28 cellular contexts compared by ENCODE assay signal in genomic region chr1:94118013-94118412, GRCh38. TPM values are rescaled to one million over a fixed set of nuclear protein-coding genes. Genes with fewer than 3 reads are reported as not detected.
DNase-seq lines count a peak whose midpoint lies in the region; ATAC-seq, FAIRE-seq and TF ChIP-seq lines count a peak whose summit lies in the region.
"Had no signal": no experiment of that assay in that cellular context is flagged by ENCODE, and none has a peak within 500 bp of the region (broad histone marks: within the 10 kb centered on the region; RNA-seq: fewer than 3 reads in every experiment).

No MANE protein-coding gene starts in this region.

- no peaks in the 10 kb centered on the region for H4K20me1 ChIP-seq in H9 (ENCODE audit: control insufficient read depth, insufficient read depth, insufficient read length)

- no peak overlapping the region for H4K5ac ChIP-seq in H9 (ENCODE audit: insufficient read length, low read depth, low read length)

- TF ChIP-seq CTCF in A549 (IDR thresholded peaks at IDR 0.05) (no peak), fibroblast of mammary gland (conservative IDR thresholded peaks at IDR 0.05; ENCODE audit: control insufficient read depth, insufficient read depth, low read depth, low read length) (no peak), osteocyte (IDR thresholded peaks at IDR 0.05) (no peak), H9 (conservative IDR thresholded peaks at IDR 0.05) (no peak)

- H2BK5ac ChIP-seq in H9 (ENCODE audit: insufficient read length, low read length), result no peak overlapping the region

- CTCF ChIA-PET in A549 (lab: Yijun Ruan, JAX), result interaction anchor here (0.8 kb wide), 1 partner anchor 63 kb away, joined by 4 read pairs; no protein-coding TSS in a partner anchor

- no peak overlapping the region for H2BK120ac ChIP-seq in H9 (ENCODE audit: low read depth, low read length, poor library complexity, severe bottlenecking)

- H3K9me3 Mint-ChIP-seq in osteocyte (ENCODE audit: unreplicated experiment) (no peaks in the 10 kb centered on the region), H9 (peaks cover 3 to 4% of the 10 kb centered on the region in 2 experiments; a peak in 3 of 5 replicates)
- H3K9me3 Mint-ChIP-seq: activated T-cell treated with anti-CD3 and anti-CD28 coated beads, Interleukin-2, amount 50 U/mL, for 72 hours; central memory CD8-positive, alpha-beta T cell; T-helper 2 cell treated with Interferon-gamma antibody and Interleukin-4, amounts not matched to agents 5 μg/mL and 100 μg/mL, for 36 hours had no signal

- H2BK12ac ChIP-seq in H9 (ENCODE audit: insufficient read length, low read depth, low read length), result no peak overlapping the region

- H3K4me2 ChIP-seq in A549 (peak overlapping the region; percentile 10; the same call in 1 of the 3 replicates), H9 (ENCODE audit: insufficient read depth, insufficient read length, low read length) (no peak overlapping the region)

- H3T11ph ChIP-seq in H9 (ENCODE audit: low read length), result no peak overlapping the region

- H3K27ac Mint-ChIP-seq in osteocyte (ENCODE audit: unreplicated experiment) (peak overlapping the region; percentile 98), H9 (no peak overlapping the region)
- H3K27ac Mint-ChIP-seq: activated T-cell treated with anti-CD3 and anti-CD28 coated beads, Interleukin-2, amount 50 U/mL, for 72 hours; T-helper 2 cell treated with Interferon-gamma antibody and Interleukin-4, amounts not matched to agents 5 μg/mL and 100 μg/mL, for 36 hours had no signal

- H3K79me2 ChIP-seq in H9 (ENCODE audit: insufficient read depth, low read length), result no peaks in the 10 kb centered on the region

- no peak overlapping the region for H4K91ac ChIP-seq in H9 (ENCODE audit: insufficient read length, low read depth, low read length)

- no peaks in the 10 kb centered on the region for H3K23me2 ChIP-seq in H9 (ENCODE audit: insufficient read length, low read depth, low read length, poor library complexity, severe bottlenecking)

- POLR2A ChIA-PET in A549 (lab: Yijun Ruan, JAX), result no interaction called here

- H3K4me3 ChIP-seq in A549 (no peak overlapping the region), fibroblast of mammary gland (ENCODE audit: control insufficient read depth, low read depth, low read length) (no peak overlapping the region)
- H3K4me3 ChIP-seq: ascending aorta, dorsolateral prefrontal cortex, GM12878, left lung had no signal

- H3K9me3 ChIP-seq in A549 (no peaks in the 10 kb centered on the region), H9 (ENCODE audit: control insufficient read depth, low read depth, low read length) (no peaks in the 10 kb centered on the region)
- H3K9me3 ChIP-seq: ascending aorta, left lung had no signal

- FAIRE-seq in A549 (lab: Jason Lieb, UNC), result no peak
- FAIRE-seq: GM12878 had no signal

- no peaks in the 10 kb centered on the region for H3K79me1 ChIP-seq in H9 (ENCODE audit: insufficient read depth, low read depth, low read length, poor library complexity, severe bottlenecking)

- peaks cover 2% of the 10 kb centered on the region for H3K36me3 Mint-ChIP-seq in osteocyte (ENCODE audit: unreplicated experiment)
- peaks cover 0 to 3% (median 0%) of the 10 kb centered on the region in 3 experiments; a peak in 2 of 7 replicates for H3K36me3 Mint-ChIP-seq in H9 (ENCODE audit: insufficient read depth in 1 of 3, low read depth in 3 of 3)

- peaks cover 71% of the 10 kb centered on the region for H3K4me1 Mint-ChIP-seq in osteocyte (ENCODE audit: unreplicated experiment)
- peaks cover 67 to 68% of the 10 kb centered on the region in 2 experiments for H3K4me1 Mint-ChIP-seq in H9
- H3K4me1 Mint-ChIP-seq: central memory CD8-positive, alpha-beta T cell had no signal

- H3K14ac ChIP-seq in H9 (ENCODE audit: insufficient read depth, low read length), result no peak overlapping the region

- peak in 1 of 2 experiments; percentile 28 for DNase-seq in A549 (ENCODE audit: low read depth in 1 of 2, low spot score in 1 of 2)
- peak; percentile 16 for DNase-seq in NCI-H226
- peak; percentile 24 for DNase-seq in fibroblast of mammary gland (ENCODE audit: low read depth)
- no peak for DNase-seq in osteocyte (ENCODE audit: extremely low spot score, unreplicated experiment)
- DNase-seq in H9, result no peak
- DNase-seq in NCI-H2196 (lab: John Stamatoyannopoulos, UW; ENCODE audit: unreplicated experiment), result no peak
- DNase-seq: activated CD4-positive, alpha-beta T cell treated with anti-CD3 and anti-CD28 coated beads for 48 hours; activated naive CD4-positive, alpha-beta T cell treated with anti-CD3 and anti-CD28 coated beads, Interleukin-2, amount 50 U/mL, for 16 hours; activated T-cell treated with anti-CD3 and anti-CD28 coated beads, Interleukin-2, amount 50 U/mL, for 72 hours; COR-L47; DMS79; IMR-90; left lung; NCI-H1092; NCI-H2029; NCI-H345; NCI-H774; posterior cingulate gyrus had no signal

- no peaks in the 10 kb centered on the region for H3K27me3 Mint-ChIP-seq in osteocyte (ENCODE audit: unreplicated experiment)
- peaks cover 71% of the 10 kb centered on the region for H3K27me3 Mint-ChIP-seq in H9 (ENCODE audit: low read depth)

- H3K23ac ChIP-seq in H9 (ENCODE audit: insufficient read length, low read depth, low read length), result no peak overlapping the region

- no peak overlapping the region for H2AFZ ChIP-seq in H9 (ENCODE audit: low read length)

- peaks cover 8% of the 10 kb centered on the region; the same call in 1 of the 2 replicates for H3K27me3 ChIP-seq in H9 (ENCODE audit: insufficient read depth, low read length)
- H3K27me3 ChIP-seq: ascending aorta had no signal

- 68% methylated on average over 7 of the region's 7 CpGs for WGBS in A549 (ENCODE audit: missing lambda C conversion rate)
- WGBS in H9 (ENCODE audit: extremely low coverage, insufficient read length, low lambda C conversion rate), result no CpG with 5 or more reads among the region's 7 CpGs

- H3K27ac ChIP-seq in A549 (peak overlapping the region in 1 of 2 experiments; percentile 49; a peak in 3 of 6 replicates), H9 (ENCODE audit: insufficient read length, low read depth, low read length) (no peak overlapping the region)
- H3K27ac ChIP-seq: ascending aorta, left lung had no signal

- H3K4me1 ChIP-seq in A549 (peaks cover 19% of the 10 kb centered on the region; the same call in 2 of the 3 replicates), H9 (ENCODE audit: insufficient read depth, low read length) (peaks cover 24% of the 10 kb centered on the region)
- H3K4me1 ChIP-seq: ascending aorta, left lung had no signal

- no peak for TF ChIP-seq EP300 in A549 (IDR thresholded peaks at IDR 0.05)

- no peak overlapping the region for H4K8ac ChIP-seq in H9 (replicated peaks; ENCODE audit: insufficient read length, low read depth, low read length)

- no peak for TF ChIP-seq POLR2A in A549 (IDR thresholded peaks at IDR 0.05; ENCODE audit: low read length)

- no peak overlapping the region for H3K9ac ChIP-seq in H9 (ENCODE audit: extremely low read depth, insufficient read length, low read length)

- H2BK15ac ChIP-seq in H9 (ENCODE audit: low read depth, low read length), result no peak overlapping the region

- no peak overlapping the region for H2BK20ac ChIP-seq in H9 (ENCODE audit: low read depth, low read length, poor library complexity, severe bottlenecking)

- no peak for TF ChIP-seq RAD21 in A549 (conservative IDR thresholded peaks at IDR 0.05 in 1 of 2, IDR thresholded peaks at IDR 0.05 in 1 of 2)

- H3K4ac ChIP-seq in H9 (ENCODE audit: low read depth, low read length), result no peak overlapping the region

- H3K56ac ChIP-seq in H9 (ENCODE audit: insufficient read length, low read depth, low read length), result no peak overlapping the region

- H3K18ac ChIP-seq in H9 (ENCODE audit: insufficient read length, low read depth, low read length), result no peak overlapping the region

- H3K4me3 Mint-ChIP-seq in osteocyte (ENCODE audit: unreplicated experiment) (no peak overlapping the region), H9 (no peak overlapping the region)
- H3K4me3 Mint-ChIP-seq: activated T-cell treated with anti-CD3 and anti-CD28 coated beads, Interleukin-2, amount 50 U/mL, for 72 hours; central memory CD8-positive, alpha-beta T cell; T-helper 2 cell treated with Interferon-gamma antibody and Interleukin-4, amounts not matched to agents 5 μg/mL and 100 μg/mL, for 36 hours had no signal

- ATAC-seq in A549 (no peak; a peak in 1 of 6 replicates), GM21381 (IDR thresholded peaks at IDR 0.05; ENCODE audit: unreplicated experiment) (no peak), GM21619 (IDR thresholded peaks at IDR 0.05; ENCODE audit: unreplicated experiment) (no peak)
- ATAC-seq: activated T-cell treated with anti-CD3 and anti-CD28 coated beads, Interleukin-2, amount 50 U/mL, for 72 hours; GM12878; left lung had no signal

- no peak overlapping the region for H2AK5ac ChIP-seq in H9 (ENCODE audit: insufficient read length, low read length)

TF ChIP-seq in A549, 52 proteins besides CTCF, POLR2A, EP300 and RAD21 (continues in another document):
- TF ChIP-seq TP53 (CRISPR knock-in tag; IDR thresholded peaks at IDR 0.05) (no peak), HOXB13 (CRISPR knock-in tag; IDR thresholded peaks at IDR 0.05; ENCODE audit: low read depth) (no peak), NR3C1 (IDR thresholded peaks at IDR 0.05) (no peak), EHMT2 (IDR thresholded peaks at IDR 0.05; ENCODE audit: low read depth) (no peak)

RNA-seq across cellular contexts. Expression of gene ABCA4, which starts 2.9 kb away (rescaled TPM):
- polyA plus RNA-seq in A549 (2011; rRNA removed), result 0.13 and 0.23 TPM in 2 replicates
- polyA plus RNA-seq in A549 (2012; cell fraction: cytosol; rRNA removed), result 0.04 TPM in 2 replicates
- polyA plus RNA-seq in A549 (2012; cell fraction: nucleus; rRNA removed), result 0.10 and 0.13 TPM in 2 replicates
- polyA plus RNA-seq in A549 (2017; fragmentation: RNase III; extraction: RNeasy Plus Mini Kit Qiagen cat#74134 plus additional on column Dnase treatment), result 0.05 to 0.56 TPM (median 0.12 TPM) in 3 replicates
- polyA minus RNA-seq in A549 (2011; rRNA and poly(A)+ RNA removed), result 0.15 and 0.62 TPM in 2 replicates
- total RNA-seq in osteocyte, result 6.0 and 6.6 TPM in 2 replicates
- not detected in 2 replicates for total RNA-seq in H9 (2021)
- total RNA-seq: activated CD8-positive, alpha-beta memory T cell treated with anti-CD3 and anti-CD28 coated beads for 36 hours; ascending aorta; mononuclear cell had no signal
- polyA plus RNA-seq: neural cell had no signal

Comparison
In these comparisons a context has a peak if more than half of its experiments do, and no peak if none do; other contexts are left out.
1. DNase-seq: peak in NCI-H226 (single experiment) and fibroblast of mammary gland (single experiment); none in osteocyte (single experiment), H9 (single experiment) and NCI-H2196 (single experiment).